In the genomic region with DNA sequence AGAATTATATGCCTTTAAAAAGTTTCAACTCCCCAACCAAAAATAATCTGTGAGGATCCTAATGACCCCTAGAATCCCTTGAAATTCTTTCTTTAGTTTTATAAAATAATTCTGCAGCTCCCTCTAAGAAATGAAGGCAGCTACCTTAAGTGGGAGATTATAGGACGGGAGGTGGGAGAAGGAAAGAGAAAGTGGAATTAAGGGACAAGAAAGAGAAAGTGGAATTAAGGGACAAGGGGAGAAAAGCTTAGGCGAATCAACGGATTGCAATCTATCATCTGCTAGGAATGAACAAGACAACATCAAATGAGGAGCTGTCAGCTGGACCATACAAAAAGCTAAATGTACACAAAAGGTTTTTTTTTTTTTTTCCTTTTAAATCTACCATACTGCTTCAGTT, we compare ENCODE assay signal across 15 cellular contexts.
A peak's percentile ranks its signal among the peaks of the same experiment; 100 is the strongest.
DNase-seq lines count a peak whose midpoint lies in the region; TF ChIP-seq lines count a peak whose summit lies in the region.
"Had no signal": no experiment of that assay in that cellular context is flagged by ENCODE, and none has a peak within 500 bp of the region (broad histone marks: within the 10 kb centered on the region; RNA-seq: fewer than 3 reads in every experiment).

No MANE protein-coding gene starts in this region.

- peak overlapping the region; percentile 51 for H3K27ac ChIP-seq in fibroblast of lung (ENCODE audit: insufficient read depth, low read length)
- H3K27ac ChIP-seq in prostate gland, result no peak overlapping the region
- H3K27ac ChIP-seq: PC-9 had no signal

- H3K4me2 ChIP-seq in fibroblast of lung (ENCODE audit: extremely low read depth, insufficient read depth, low read length) (peak overlapping the region; percentile 81), skeletal muscle satellite cell (ENCODE audit: low read length) (peak overlapping the region; percentile 78)
- H3K4me2 ChIP-seq: PC-9 had no signal

- no peak for TF ChIP-seq POLR2A in prostate gland (IDR thresholded peaks at IDR 0.05)

- intact Hi-C loops in posterior cingulate gyrus (cut with DNase I), result no loop called here
- intact Hi-C loops in prostate gland (cut with DNase I), result loop anchor here (5.0 kb wide), 1 partner anchor 266 kb away; no protein-coding TSS in a partner anchor

- no peak for TF ChIP-seq CTCF in fibroblast of lung (conservative IDR thresholded peaks at IDR 0.05 in 1 of 2, IDR thresholded peaks at IDR 0.05 in 1 of 2; ENCODE audit: low read depth in 1 of 2, low read length in 2 of 2)
- no peak for TF ChIP-seq CTCF in prostate gland (IDR thresholded peaks at IDR 0.05)

- H3K4me3 ChIP-seq in fibroblast of lung (replicated peaks in 1 of 4; ENCODE audit: control extremely low read depth in 1 of 4, insufficient read depth in 1 of 4, low read depth in 3 of 4, low read length in 4 of 4) (peak overlapping the region; percentile 2 to 59 (median 32)), skeletal muscle satellite cell (ENCODE audit: low read length) (peak overlapping the region; percentile 53), prostate gland (no peak overlapping the region)
- H3K4me3 ChIP-seq: PC-9 had no signal

- H3K27me3 ChIP-seq in fibroblast of lung (ENCODE audit: control insufficient read depth, insufficient read depth, low read length) (no peaks in the 10 kb centered on the region), skeletal muscle satellite cell (ENCODE audit: control insufficient read depth, insufficient read depth, low read length) (no peaks in the 10 kb centered on the region), prostate gland (replicated peaks; ENCODE audit: insufficient read depth) (no peaks in the 10 kb centered on the region)

- 58% methylated on average over 3 of the region's 3 CpGs for WGBS in prostate gland

- peaks cover 1% of the 10 kb centered on the region for H3K79me2 ChIP-seq in fibroblast of lung (ENCODE audit: control insufficient read depth, insufficient read depth, low read length)

- no peaks in the 10 kb centered on the region for H4K20me1 ChIP-seq in fibroblast of lung (ENCODE audit: control insufficient read depth, extremely low read depth, insufficient read depth, low read length)

- H3K9ac ChIP-seq in fibroblast of lung (ENCODE audit: insufficient read depth, low read length) (no peak overlapping the region), skeletal muscle satellite cell (ENCODE audit: low read depth, low read length) (peak overlapping the region; percentile 81)

- H3K36me3 ChIP-seq in fibroblast of lung (ENCODE audit: control insufficient read depth, insufficient read depth, low read length) (peaks cover 8% of the 10 kb centered on the region), skeletal muscle satellite cell (ENCODE audit: insufficient read depth, low read length) (peaks cover 19% of the 10 kb centered on the region), prostate gland (no peaks in the 10 kb centered on the region)

- DNase-seq in NCI-H2227 (lab: John Stamatoyannopoulos, UW; ENCODE audit: unreplicated experiment) (peak; percentile 3), NCI-H2227 treated with DMSO at 0.1 percent for 48 hours (lab: John Stamatoyannopoulos, UW) (no peak), NCI-H69 (lab: John Stamatoyannopoulos, UW) (peak; percentile 8), fibroblast of lung (ENCODE audit: low read depth in 2 of 2) (peak in 1 of 2 donors; percentile 37), posterior cingulate gyrus (no peak), prostate gland (ENCODE audit: low spot score) (no peak), retina (no peak)
- DNase-seq: 8988T; activated T-cell treated with anti-CD3 and anti-CD28 coated beads, Interleukin-2, amount 50 U/mL, for 1 hour; amygdala; effector memory CD8-positive, alpha-beta T cell; NCI-H1092 treated with DMSO at 0.1 percent for 48 hours; PC-9; T-cell had no signal

- H3K9me3 ChIP-seq in fibroblast of lung (ENCODE audit: control insufficient read depth, insufficient read depth, low read depth, low read length) (no peaks in the 10 kb centered on the region), skeletal muscle satellite cell (replicated peaks; ENCODE audit: low read length) (no peaks in the 10 kb centered on the region), prostate gland (no peaks in the 10 kb centered on the region)

- no peak overlapping the region for H2AFZ ChIP-seq in fibroblast of lung (ENCODE audit: low read length)
- H2AFZ ChIP-seq: PC-9 had no signal

- H3K4me1 ChIP-seq in fibroblast of lung (ENCODE audit: control insufficient read depth, extremely low read depth, insufficient read depth, low read length) (peaks cover 16% of the 10 kb centered on the region), skeletal muscle satellite cell (ENCODE audit: control insufficient read depth, insufficient read depth, low read length) (peaks cover 40% of the 10 kb centered on the region), prostate gland (replicated peaks) (no peaks in the 10 kb centered on the region)

Comparison
In these comparisons a context has a peak if more than half of its experiments do, and no peak if none do; other contexts are left out.
1. DNase-seq: peak in NCI-H2227 (single experiment) and NCI-H69 (single experiment); none in NCI-H2227 treated with DMSO at 0.1 percent for 48 hours (single experiment), posterior cingulate gyrus (0 of 10), prostate gland (single experiment) and retina (single experiment).
2. H3K4me3 ChIP-seq: peak in fibroblast of lung (4 of 4) and skeletal muscle satellite cell (single experiment); none in prostate gland (0 of 2).